ENCODE assay signal across 16 cellular contexts in the genomic region with DNA sequence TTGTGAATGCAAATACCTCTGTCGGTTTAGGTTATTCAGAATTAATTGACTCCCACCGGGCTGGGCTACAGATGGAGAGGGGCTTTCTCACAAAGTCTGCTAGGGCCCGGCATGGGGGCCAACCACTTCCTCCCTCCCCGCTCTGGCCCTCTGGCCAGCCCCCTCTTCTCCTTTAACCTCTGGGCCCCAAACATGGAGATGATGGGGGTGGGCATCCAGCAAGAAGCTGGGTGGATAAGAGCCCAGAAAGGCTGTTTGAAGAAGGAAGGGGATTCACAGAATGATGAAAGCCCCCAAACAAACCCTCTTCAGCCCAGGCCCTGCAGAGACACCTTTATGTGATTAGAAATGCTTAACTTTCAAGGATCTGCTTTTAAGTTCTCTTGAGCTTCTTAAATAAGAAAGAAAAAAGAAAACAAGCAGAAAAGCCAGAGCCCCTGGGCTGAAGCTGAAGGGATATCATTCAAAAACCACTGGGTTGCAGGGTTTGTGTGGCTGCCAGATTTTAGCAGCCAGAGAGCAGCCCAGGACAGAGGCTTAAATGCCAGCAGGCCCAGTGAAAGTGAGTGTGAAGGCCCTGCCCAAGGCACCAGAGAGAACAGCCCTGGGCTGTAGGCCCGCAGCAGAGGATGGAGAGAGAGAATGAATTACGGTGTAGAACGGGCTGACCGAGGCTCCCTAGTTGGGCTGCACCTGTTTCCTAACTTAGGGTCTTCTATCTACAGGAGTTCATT.
DNase-seq lines count a peak whose midpoint lies in the region; ATAC-seq and TF ChIP-seq lines count a peak whose summit lies in the region.
"Had no signal": no experiment of that assay in that cellular context is flagged by ENCODE, and none has a peak within 500 bp of the region (broad histone marks: within the 10 kb centered on the region; RNA-seq: fewer than 3 reads in every experiment).

No MANE protein-coding gene starts in this region.

- H3K27ac ChIP-seq in HUES64 (ENCODE audit: low read depth, low read length) (peak overlapping the region; percentile 88), mesodermal cell (ENCODE audit: low read depth, low read length, severe bottlenecking) (peak overlapping the region; percentile 64), stomach smooth muscle (ENCODE audit: low read length) (peak overlapping the region; percentile 46)
- no peak overlapping the region for H3K27ac ChIP-seq in CD8-positive, alpha-beta T cell (ENCODE audit: low read depth, low read length)
- H3K27ac ChIP-seq: parathyroid adenoma had no signal

- ATAC-seq in GM19452 (IDR thresholded peaks at IDR 0.05; ENCODE audit: unreplicated experiment) (no peak), GM18867 (IDR thresholded peaks at IDR 0.05; ENCODE audit: unreplicated experiment) (no peak)
- ATAC-seq in CD8-positive, alpha-beta T cell, result no peak
- ATAC-seq: effector memory CD8-positive, alpha-beta T cell; Right ventricle myocardium inferior had no signal

- H3K4me1 ChIP-seq in HUES64 (ENCODE audit: insufficient read depth, low read length) (peaks cover 38% of the 10 kb centered on the region), mesodermal cell (ENCODE audit: control insufficient read depth, insufficient read depth, low read length, poor library complexity, severe bottlenecking) (peaks cover 7% of the 10 kb centered on the region), stomach smooth muscle (ENCODE audit: control insufficient read depth, insufficient read depth, low read length) (peaks cover 3% of the 10 kb centered on the region)
- no peaks in the 10 kb centered on the region for H3K4me1 ChIP-seq in CD8-positive, alpha-beta T cell (ENCODE audit: insufficient read depth, low read length)
- H3K4me1 ChIP-seq: parathyroid adenoma had no signal

- peak; percentile 74 for DNase-seq in ecto neural progenitor cell (ENCODE audit: low spot score)
- DNase-seq in effector CD8-positive, alpha-beta T cell (lab: John Stamatoyannopoulos, UW), result no peak
- DNase-seq in CD8-positive, alpha-beta T cell, result no peak
- DNase-seq: activated CD4-positive, alpha-beta T cell treated with anti-CD3 and anti-CD28 coated beads for 48 hours; activated naive CD4-positive, alpha-beta T cell treated with anti-CD3 and anti-CD28 coated beads for 36 hours; effector memory CD8-positive, alpha-beta T cell; foreskin fibroblast; NCI-H1436 had no signal

- no peak overlapping the region for H3K4me3 Mint-ChIP-seq in CD8-positive, alpha-beta T cell
- H3K4me3 Mint-ChIP-seq: activated naive CD4-positive, alpha-beta T cell treated with anti-CD3 and anti-CD28 coated beads for 36 hours; effector memory CD8-positive, alpha-beta T cell; T-helper 2 cell treated with Interferon-gamma antibody and Interleukin-4, amounts not matched to agents 5 μg/mL and 100 μg/mL, for 36 hours had no signal

- H3K9ac ChIP-seq in HUES64 (ENCODE audit: low read depth, low read length) (peak overlapping the region; percentile 21; the same call in 1 of the 2 replicates), stomach smooth muscle (ENCODE audit: low read length in 2 of 2) (peak overlapping the region in 1 of 2 donors; percentile 36)
- H3K9ac ChIP-seq: parathyroid adenoma had no signal

- no peaks in the 10 kb centered on the region for H3K27me3 Mint-ChIP-seq in CD8-positive, alpha-beta T cell (ENCODE audit: low read depth)
- H3K27me3 Mint-ChIP-seq: effector memory CD8-positive, alpha-beta T cell had no signal

- H3K27me3 ChIP-seq in HUES64 (ENCODE audit: insufficient read depth, low read length) (no peaks in the 10 kb centered on the region), stomach smooth muscle (ENCODE audit: control insufficient read depth in 1 of 2, insufficient read depth in 2 of 2, low read length in 2 of 2) (no peaks in the 10 kb centered on the region)
- H3K27me3 ChIP-seq in CD8-positive, alpha-beta T cell (ENCODE audit: insufficient read depth, low read length), result no peaks in the 10 kb centered on the region

- intact Hi-C loops in CD8-positive, alpha-beta T cell (cut with DNase I, micrococcal nuclease), result no loop called here

- CTCF ChIA-PET in CD8-positive, alpha-beta T cell (lab: Charles Lee), result no interaction called here

- H3K4me1 Mint-ChIP-seq in CD8-positive, alpha-beta T cell (ENCODE audit: low read depth), result no peaks in the 10 kb centered on the region

- POLR2A ChIA-PET in CD8-positive, alpha-beta T cell (lab: Charles Lee), result no interaction called here

- WGBS in HUES64, result 30% methylated on average over 7 of the region's 8 CpGs
- 36% methylated on average over 5 of the region's 8 CpGs; no CpG with 5 or more reads in 1 of the 2 experiments for WGBS in mesodermal cell (ENCODE audit: insufficient coverage in 2 of 2), 2 experiments

- TF ChIP-seq CTCF in CD8-positive, alpha-beta T cell (IDR thresholded peaks at IDR 0.05), result no peak

- H3K9me3 ChIP-seq in HUES64 (ENCODE audit: insufficient read depth, low read depth, low read length) (no peaks in the 10 kb centered on the region), mesodermal cell (ENCODE audit: control insufficient read depth, low read length) (peaks cover 5% of the 10 kb centered on the region), stomach smooth muscle (ENCODE audit: control insufficient read depth in 2 of 2, low read length in 2 of 2) (no peaks in the 10 kb centered on the region)
- H3K9me3 ChIP-seq in CD8-positive, alpha-beta T cell (ENCODE audit: low read length), result no peaks in the 10 kb centered on the region

- peak overlapping the region; percentile 2; the same call in 1 of the 2 replicates for H3K4me3 ChIP-seq in HUES64 (ENCODE audit: low read length)
- no peak overlapping the region for H3K4me3 ChIP-seq in mesodermal cell (ENCODE audit: extremely low read depth, insufficient read depth, low read length, poor library complexity, severe bottlenecking)
- no peak overlapping the region for H3K4me3 ChIP-seq in stomach smooth muscle (ENCODE audit: low read length in 2 of 2)
- no peak overlapping the region for H3K4me3 ChIP-seq in CD8-positive, alpha-beta T cell (ENCODE audit: low read depth, low read length)

- no peak overlapping the region for H3K27ac Mint-ChIP-seq in CD8-positive, alpha-beta T cell
- H3K27ac Mint-ChIP-seq: activated naive CD4-positive, alpha-beta T cell treated with anti-CD3 and anti-CD28 coated beads for 36 hours; effector memory CD8-positive, alpha-beta T cell; T-helper 2 cell treated with Interferon-gamma antibody and Interleukin-4, amounts not matched to agents 5 μg/mL and 100 μg/mL, for 36 hours had no signal

- H3K36me3 Mint-ChIP-seq in CD8-positive, alpha-beta T cell, result no peaks in the 10 kb centered on the region

- H3K9me3 Mint-ChIP-seq in CD8-positive, alpha-beta T cell, result no peaks in the 10 kb centered on the region
- H3K9me3 Mint-ChIP-seq: activated naive CD4-positive, alpha-beta T cell treated with anti-CD3 and anti-CD28 coated beads for 36 hours; effector memory CD8-positive, alpha-beta T cell; T-helper 2 cell treated with Interferon-gamma antibody and Interleukin-4, amounts not matched to agents 5 μg/mL and 100 μg/mL, for 36 hours had no signal

- H3K36me3 ChIP-seq in HUES64 (ENCODE audit: insufficient read depth, low read length), result no peaks in the 10 kb centered on the region
- no peaks in the 10 kb centered on the region for H3K36me3 ChIP-seq in mesodermal cell (ENCODE audit: control insufficient read depth, insufficient read depth, low read length)
- H3K36me3 ChIP-seq in stomach smooth muscle (ENCODE audit: control insufficient read depth in 2 of 2, insufficient read depth in 2 of 2, low read length in 2 of 2), result no peaks in the 10 kb centered on the region
- no peaks in the 10 kb centered on the region for H3K36me3 ChIP-seq in CD8-positive, alpha-beta T cell (ENCODE audit: insufficient read depth, low read length)
